ENCODE assay signal across 20 cellular contexts in the genomic region with DNA sequence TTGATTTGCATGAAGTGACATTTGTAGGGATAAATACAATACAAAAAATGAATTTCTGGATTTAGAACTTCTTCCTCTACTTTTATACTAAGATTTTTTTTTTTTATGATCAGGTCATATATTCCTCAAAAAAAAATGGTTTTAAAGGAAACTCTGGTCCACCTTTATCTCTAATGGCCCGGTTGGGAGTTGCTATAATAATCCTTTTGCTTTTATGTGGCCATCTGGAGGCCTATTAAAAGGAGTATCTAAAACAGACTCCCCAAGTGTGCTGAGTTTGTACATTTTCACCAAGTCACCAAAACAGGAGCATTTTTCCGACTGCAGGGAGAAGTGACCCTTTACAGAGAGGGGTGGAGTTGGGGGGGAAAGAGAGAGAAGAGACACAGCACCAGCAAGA.
DNase-seq lines count a peak whose midpoint lies in the region; ATAC-seq, FAIRE-seq and TF ChIP-seq lines count a peak whose summit lies in the region.
"Had no signal": no experiment of that assay in that cellular context is flagged by ENCODE, and none has a peak within 500 bp of the region (broad histone marks: within the 10 kb centered on the region; RNA-seq: fewer than 3 reads in every experiment).

No MANE protein-coding gene starts in this region.

- FAIRE-seq in endometrium (lab: Jason Lieb, UNC) = peak; percentile 83
- FAIRE-seq: GM12892, GM19239, H1, HTR-8/SVneo, K562 had no signal

- TF ChIP-seq CTCF in smooth muscle cell (IDR thresholded peaks at IDR 0.05; ENCODE audit: borderline replicate concordance, insufficient read depth, poor library complexity, severe bottlenecking) (no peak), heart right ventricle (IDR thresholded peaks at IDR 0.05) (no peak)

- H3K36me3 ChIP-seq in smooth muscle cell (ENCODE audit: low read depth) (no peaks in the 10 kb centered on the region), heart right ventricle (no peaks in the 10 kb centered on the region)
- H3K36me3 ChIP-seq: BLaER1 treated with 17β-estradiol and CSF1 and Interleukin-3, amounts not matched to agents 10 nM and 100 nM had no signal

- no peak overlapping the region for H3K4me3 ChIP-seq in smooth muscle cell
- H3K4me3 ChIP-seq in heart right ventricle = no peak overlapping the region
- H3K4me3 ChIP-seq: BLaER1 treated with 17β-estradiol and CSF1 and Interleukin-3, amounts not matched to agents 10 nM and 100 nM; K562 had no signal

- H3K27ac ChIP-seq in smooth muscle cell (ENCODE audit: low read depth) = no peak overlapping the region
- no peak overlapping the region for H3K27ac ChIP-seq in heart right ventricle
- H3K27ac ChIP-seq: BLaER1 treated with 17β-estradiol and CSF1 and Interleukin-3, amounts not matched to agents 10 nM and 100 nM had no signal

- no peaks in the 10 kb centered on the region for H3K27me3 ChIP-seq in smooth muscle cell (ENCODE audit: low read depth)
- no peaks in the 10 kb centered on the region for H3K27me3 ChIP-seq in heart right ventricle
- H3K27me3 ChIP-seq: BLaER1 treated with 17β-estradiol and CSF1 and Interleukin-3, amounts not matched to agents 10 nM and 100 nM had no signal

- peak; percentile 82 for DNase-seq in NCI-H748 (lab: John Stamatoyannopoulos, UW; ENCODE audit: unreplicated experiment)
- no peak for DNase-seq in NCI-H748 treated with DMSO at 0.1 percent for 48 hours (lab: John Stamatoyannopoulos, UW)
- peak; percentile 61 to 70 for DNase-seq in NCI-H524 (lab: John Stamatoyannopoulos, UW)
- no peak for DNase-seq in smooth muscle cell (lab: John Stamatoyannopoulos, UW; ENCODE audit: unreplicated experiment)
- DNase-seq in heart right ventricle = no peak
- DNase-seq in NCI-H1694 (lab: John Stamatoyannopoulos, UW) = no peak
- DNase-seq: CD8-positive, alpha-beta memory T cell; DMS153; DMS79; GDM1; H9; IMR-90 had no signal

- H3F3A ChIP-seq in smooth muscle cell (ENCODE audit: low read depth) = no peaks in the 10 kb centered on the region

- H4K20me1 ChIP-seq in smooth muscle cell (ENCODE audit: low read depth) = no peaks in the 10 kb centered on the region
- H4K20me1 ChIP-seq: BLaER1 treated with 17β-estradiol and CSF1 and Interleukin-3, amounts not matched to agents 10 nM and 100 nM had no signal

- no peaks in the 10 kb centered on the region for H3K79me2 ChIP-seq in smooth muscle cell (ENCODE audit: low read depth)

- peaks cover 30% of the 10 kb centered on the region for H3K4me1 ChIP-seq in smooth muscle cell (ENCODE audit: low read depth)
- peaks cover 0 to 4% (median 0%) of the 10 kb centered on the region in 9 donors for H3K4me1 ChIP-seq in heart right ventricle

- H3K9me3 ChIP-seq in smooth muscle cell (replicated peaks; ENCODE audit: low read depth) (no peaks in the 10 kb centered on the region), heart right ventricle (no peaks in the 10 kb centered on the region)
- H3K9me3 ChIP-seq: BLaER1 treated with 17β-estradiol and CSF1 and Interleukin-3, amounts not matched to agents 10 nM and 100 nM had no signal

- ATAC-seq in HG03521 (IDR thresholded peaks at IDR 0.05; ENCODE audit: unreplicated experiment) (no peak), heart right ventricle (no peak)
- ATAC-seq: K562 had no signal

- 22% methylated on average over 2 of the region's 2 CpGs for WGBS in smooth muscle cell (ENCODE audit: low lambda C conversion rate)
- WGBS in heart right ventricle, 2 donors = 76 to 84% methylated on average over 2 of the region's 2 CpGs

- peak overlapping the region; percentile 42 for H2AFZ ChIP-seq in smooth muscle cell (ENCODE audit: low read depth)

- H3K9ac ChIP-seq in smooth muscle cell (ENCODE audit: low read depth) = no peak overlapping the region
- H3K9ac ChIP-seq: BLaER1 treated with 17β-estradiol and CSF1 and Interleukin-3, amounts not matched to agents 10 nM and 100 nM had no signal

- H3K4me2 ChIP-seq in smooth muscle cell = no peak overlapping the region
- H3K4me2 ChIP-seq: BLaER1 treated with 17β-estradiol and CSF1 and Interleukin-3, amounts not matched to agents 10 nM and 100 nM had no signal

- intact Hi-C loops in heart right ventricle (cut with DNase I) = loop anchor here in 4 of 10 donors (10.0 kb wide), 4 partner anchors 330 to 720 kb away; a partner anchor contains a TSS

Comparison
In these comparisons a context has a peak if more than half of its experiments do, and no peak if none do; other contexts are left out.
1. DNase-seq: peak in NCI-H748 (single experiment) and NCI-H524 (2 of 2); none in NCI-H748 treated with DMSO at 0.1 percent for 48 hours (single experiment), smooth muscle cell (single experiment), heart right ventricle (0 of 2) and NCI-H1694 (single experiment).